ENCODE assay signal across 8 cellular contexts in the genomic region with DNA sequence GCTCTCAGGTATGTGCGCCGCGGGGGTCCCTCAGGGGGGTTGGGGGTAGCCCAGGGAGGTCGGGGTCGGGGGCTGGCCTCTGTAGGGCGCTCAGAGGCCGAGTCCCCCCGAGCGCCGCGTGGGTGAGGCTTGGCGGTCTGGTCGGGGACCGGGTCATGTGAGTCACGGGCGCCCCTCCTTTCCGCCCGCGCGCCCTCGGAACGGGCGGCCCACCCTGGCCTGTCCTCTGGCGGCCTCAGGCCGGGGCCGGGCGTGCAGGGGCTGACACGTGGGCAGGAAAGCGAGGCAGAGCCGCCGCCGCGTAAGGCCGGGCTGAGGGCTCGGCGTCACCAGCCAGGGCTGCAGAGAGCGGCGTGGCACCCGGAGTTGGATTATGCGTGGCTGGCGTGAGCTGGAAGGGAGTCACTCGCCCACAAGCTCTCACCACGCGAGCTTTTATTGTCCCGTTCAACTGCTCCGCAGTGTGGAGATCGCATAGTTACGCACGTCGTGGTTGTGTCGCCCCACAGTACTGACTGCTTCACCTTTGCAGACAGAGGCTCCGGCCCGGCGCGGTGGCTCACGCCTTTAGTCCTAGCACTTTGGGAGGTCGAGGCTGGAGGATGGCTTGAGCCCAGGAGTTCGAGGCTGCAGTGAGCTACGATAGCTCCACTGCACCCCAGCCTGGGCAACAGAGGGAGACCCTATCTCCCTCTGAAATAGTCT. TPM values are rescaled to one million over a fixed set of nuclear protein-coding genes. Genes with fewer than 3 reads are reported as not detected.
A peak's percentile ranks its signal among the peaks of the same experiment; 100 is the strongest.
DNase-seq lines count a peak whose midpoint lies in the region; ATAC-seq and TF ChIP-seq lines count a peak whose summit lies in the region.

No MANE protein-coding gene starts in this region.

- ATAC-seq in CD4-positive, CD25-positive, alpha-beta regulatory T cell (ENCODE audit: low read depth in 2 of 2) = peak; percentile 61 to 67
- peak; percentile 46 for ATAC-seq in GM19328 (IDR thresholded peaks at IDR 0.05; ENCODE audit: unreplicated experiment)
- ATAC-seq in HG03457 (IDR thresholded peaks at IDR 0.05; ENCODE audit: unreplicated experiment) = peak; percentile 42

- H3K27me3 Mint-ChIP-seq in CD4-positive, CD25-positive, alpha-beta regulatory T cell = no peaks in the 10 kb centered on the region

- no peak for TF ChIP-seq CTCF in fibroblast of villous mesenchyme (IDR thresholded peaks at IDR 0.05; ENCODE audit: insufficient read depth, low read depth, low read length)

- H3K4me1 Mint-ChIP-seq in CD4-positive, CD25-positive, alpha-beta regulatory T cell = peaks cover 36 to 70% (median 43%) of the 10 kb centered on the region in 4 donors

- H3K4me1 ChIP-seq in CD4-positive, CD25-positive, alpha-beta regulatory T cell (ENCODE audit: control insufficient read depth, insufficient read depth, low read length, poor library complexity, severe bottlenecking) = peaks cover 57% of the 10 kb centered on the region
- H3K4me1 ChIP-seq in neuron (ENCODE audit: insufficient read depth, low read length) (peaks cover 34% of the 10 kb centered on the region), subcutaneous abdominal adipose tissue (ENCODE audit: control insufficient read depth in 5 of 5, insufficient read depth in 5 of 5, low read length in 5 of 5) (peaks cover 0 to 44% (median 38%) of the 10 kb centered on the region in 5 donors)

- H3K27ac ChIP-seq in CD4-positive, CD25-positive, alpha-beta regulatory T cell (ENCODE audit: insufficient read depth, low read length, poor library complexity, severe bottlenecking) = peak overlapping the region; percentile 96
- peak overlapping the region; percentile 91 for H3K27ac ChIP-seq in subcutaneous abdominal adipose tissue (ENCODE audit: low read depth, low read length)

- peaks cover 4% of the 10 kb centered on the region for H3K36me3 ChIP-seq in CD4-positive, CD25-positive, alpha-beta regulatory T cell (ENCODE audit: control insufficient read depth, insufficient read depth, low read length)
- H3K36me3 ChIP-seq in neuron (ENCODE audit: insufficient read depth, low read length) (peaks cover 13% of the 10 kb centered on the region), subcutaneous abdominal adipose tissue (ENCODE audit: control insufficient read depth in 5 of 5, insufficient read depth in 5 of 5, low read length in 5 of 5) (peaks cover 0 to 7% (median 0%) of the 10 kb centered on the region in 5 donors)

- H3K27me3 ChIP-seq in CD4-positive, CD25-positive, alpha-beta regulatory T cell (ENCODE audit: control insufficient read depth, insufficient read depth, low read length) = no peaks in the 10 kb centered on the region
- H3K27me3 ChIP-seq in neuron (ENCODE audit: insufficient read depth, low read length) (no peaks in the 10 kb centered on the region), subcutaneous abdominal adipose tissue (ENCODE audit: control insufficient read depth in 5 of 5, insufficient read depth in 4 of 5, low read length in 5 of 5) (no peaks in the 10 kb centered on the region)

- peak overlapping the region; percentile 62 for H2AFZ ChIP-seq in neuron (ENCODE audit: low read depth, low read length)

- H3K27ac Mint-ChIP-seq in CD4-positive, CD25-positive, alpha-beta regulatory T cell = peak overlapping the region; percentile 74 to 93 (median 88)

- H3K4me3 Mint-ChIP-seq in CD4-positive, CD25-positive, alpha-beta regulatory T cell = peak overlapping the region; percentile 88 to 98 (median 94)

- H3K9me3 ChIP-seq in CD4-positive, CD25-positive, alpha-beta regulatory T cell (ENCODE audit: control insufficient read depth in 2 of 2, low read length in 2 of 2) = no peaks in the 10 kb centered on the region
- no peaks in the 10 kb centered on the region for H3K9me3 ChIP-seq in neuron (ENCODE audit: low read length)
- H3K9me3 ChIP-seq in subcutaneous abdominal adipose tissue (ENCODE audit: control insufficient read depth in 5 of 5, low read length in 5 of 5) = peaks cover 0 to 2% (median 0%) of the 10 kb centered on the region in 5 donors

- peak overlapping the region; percentile 69 for H3K4me3 ChIP-seq in CD4-positive, CD25-positive, alpha-beta regulatory T cell (ENCODE audit: low read depth, low read length)
- H3K4me3 ChIP-seq in fibroblast of villous mesenchyme (ENCODE audit: low read depth, low read length) (peak overlapping the region; percentile 71), neuron (ENCODE audit: low read length) (peak overlapping the region; percentile 72), subcutaneous abdominal adipose tissue (ENCODE audit: low read depth in 1 of 5, low read length in 5 of 5) (peak overlapping the region; percentile 74 to 94 (median 81))

- peak; percentile 72 to 87 (median 82) for DNase-seq in CD4-positive, CD25-positive, alpha-beta regulatory T cell
- peak; percentile 72 for DNase-seq in RPMI8226
- DNase-seq in activated effector memory CD4-positive, alpha-beta T cell treated with anti-CD3 and anti-CD28 coated beads, Interleukin-2, amount 50 U/mL, for 16 hours = peak; percentile 92
- peak; percentile 92 for DNase-seq in fibroblast of villous mesenchyme (ENCODE audit: low read depth)

- peaks cover 18% of the 10 kb centered on the region for H3K36me3 Mint-ChIP-seq in CD4-positive, CD25-positive, alpha-beta regulatory T cell

- peaks cover 0 to 2% (median 0%) of the 10 kb centered on the region in 7 donors for H3K9me3 Mint-ChIP-seq in CD4-positive, CD25-positive, alpha-beta regulatory T cell

- peak overlapping the region; percentile 64 to 89 (median 77) for H3K9ac ChIP-seq in subcutaneous abdominal adipose tissue (ENCODE audit: low read length in 5 of 5)

RNA-seq across cellular contexts. Expression of a gene that starts 0.4 kb away (rescaled TPM):
- 30.5 TPM for total RNA-seq in CD4-positive, CD25-positive, alpha-beta regulatory T cell
- polyA plus RNA-seq in CD4-positive, CD25-positive, alpha-beta regulatory T cell = 10 to 100 TPM; 20.9 to 32.8 (median 22.8) TPM
- 39.3 and 40.6 TPM in 2 replicates for total RNA-seq in fibroblast of villous mesenchyme

RNA-seq across cellular contexts. Expression of a gene that starts 0.8 kb away (rescaled TPM):
- 124 TPM for total RNA-seq in CD4-positive, CD25-positive, alpha-beta regulatory T cell
- 100 to 1,000 TPM; 122 to 157 (median 130) TPM for polyA plus RNA-seq in CD4-positive, CD25-positive, alpha-beta regulatory T cell
- total RNA-seq in fibroblast of villous mesenchyme = 182 and 219 TPM in 2 replicates

Comparison
In these comparisons a context has a peak if more than half of its experiments do, and no peak if none do; other contexts are left out.
1. Peak in every context shown above with its lines: DNase-seq, ATAC-seq, H3K4me3 ChIP-seq and H3K27ac ChIP-seq.